ENCODE assay signal across 16 cellular contexts in the genomic region with DNA sequence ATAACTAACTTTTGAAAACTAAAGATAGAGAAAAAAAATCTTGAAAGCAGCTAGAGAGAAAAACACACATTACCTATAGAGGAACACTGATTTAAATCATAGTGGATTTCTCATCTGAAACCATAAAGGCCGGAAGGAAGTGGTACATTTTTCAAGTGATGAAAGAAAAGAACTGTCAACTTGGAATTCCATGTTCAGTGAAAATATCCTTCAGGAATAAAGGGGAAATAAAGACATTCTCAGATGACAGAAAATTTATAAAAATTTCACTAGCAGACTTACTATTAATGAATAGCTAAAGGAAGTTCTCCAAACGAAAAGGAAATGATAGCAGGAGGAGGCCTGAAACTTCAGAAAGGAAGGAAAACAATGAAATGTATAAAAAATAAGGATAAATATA.
"Had no signal": no experiment of that assay in that cellular context is flagged by ENCODE, and none has a peak within 500 bp of the region (broad histone marks: within the 10 kb centered on the region; RNA-seq: fewer than 3 reads in every experiment).

No MANE protein-coding gene starts in this region.

- H3K36me3 ChIP-seq: esophagus muscularis mucosa, gastroesophageal sphincter, neutrophil, right atrium auricular region, sigmoid colon, stomach, thoracic aorta, transverse colon had no signal

- H3K36me3 Mint-ChIP-seq: naive thymus-derived CD8-positive, alpha-beta T cell had no signal

- H3K4me3 ChIP-seq: mucosa of descending colon had no signal

- H3K9me3 ChIP-seq: esophagus muscularis mucosa, gastroesophageal sphincter, mucosa of descending colon, neutrophil, right atrium auricular region, sigmoid colon, stomach, thoracic aorta, transverse colon had no signal

- H3K9me3 Mint-ChIP-seq: naive thymus-derived CD8-positive, alpha-beta T cell had no signal

- H3K4me1 ChIP-seq: right atrium auricular region, sigmoid colon had no signal

- H3K27ac Mint-ChIP-seq: naive thymus-derived CD8-positive, alpha-beta T cell had no signal

- DNase-seq: cortex of kidney; effector memory CD4-positive, alpha-beta T cell; mammary epithelial cell; naive thymus-derived CD8-positive, alpha-beta T cell; sigmoid colon; stimulated activated CD4-positive, alpha-beta T cell treated with anti-CD3 and anti-CD28 coated beads, Interleukin-12 subunit alpha, Interleukin-12 subunit beta, amount 100 ng/mL, for 4 hours; stomach; transverse colon had no signal

- H3K27me3 ChIP-seq: esophagus muscularis mucosa, gastroesophageal sphincter, sigmoid colon, transverse colon had no signal

- H3K27ac ChIP-seq: epithelial cell of prostate, neutrophil, right atrium auricular region, skin epidermis, thoracic aorta had no signal
